In genomic region chr6:16681260-16681873, GRCh38 we compare ENCODE assay signal across 11 cellular contexts.
DNase-seq lines count a peak whose midpoint lies in the region; ATAC-seq and TF ChIP-seq lines count a peak whose summit lies in the region.
"Had no signal": no experiment of that assay in that cellular context is flagged by ENCODE, and none has a peak within 500 bp of the region (broad histone marks: within the 10 kb centered on the region; RNA-seq: fewer than 3 reads in every experiment).

No MANE protein-coding gene starts in this region.

- H3K27ac ChIP-seq in spleen (peak overlapping the region in 7 of 8 donors; percentile 64 to 82 (median 77)), transverse colon (no peak overlapping the region)

- no peak for DNase-seq in activated CD4-positive, CD25-positive, alpha-beta regulatory T cell (lab: John Stamatoyannopoulos, UW)
- DNase-seq in RPMI7951 (ENCODE audit: low read depth) (peak; percentile 88), fibroblast of peridontal ligament (ENCODE audit: extremely low read depth) (peak; percentile 94), spleen (no peak), transverse colon (no peak)
- DNase-seq: 8988T; effector CD8-positive, alpha-beta T cell; T-helper 9 cell had no signal

- H3K4me1 ChIP-seq in spleen = peaks cover 8 to 74% (median 38%) of the 10 kb centered on the region in 6 donors
- peaks cover 0 to 33% (median 19%) of the 10 kb centered on the region in 4 donors for H3K4me1 ChIP-seq in transverse colon

- H3K36me3 ChIP-seq in spleen = peaks cover 0 to 4% (median 0%) of the 10 kb centered on the region in 6 donors
- no peaks in the 10 kb centered on the region for H3K36me3 ChIP-seq in transverse colon

- in situ Hi-C loops in transverse colon (cut with MboI; ENCODE audit: low pct_ligation_motif_present in 1 of 4, low pct_unique_long_range_greater_than_20kb in 1 of 4, low sequenced_read_pairs in 3 of 4) = no loop called here

- intact Hi-C loops in spleen (cut with DNase I; ENCODE audit: low total_unique reads) (no loop called here), transverse colon (cut with DNase I; ENCODE audit: low total_unique reads) (no loop called here)

- peak; percentile 64 to 65 for ATAC-seq in activated CD4-positive, CD25-positive, alpha-beta regulatory T cell treated with anti-CD3 and anti-CD28 coated beads, Interleukin-2, amount 50 U/mL, for 24 hours
- ATAC-seq in HG02852 (IDR thresholded peaks at IDR 0.05; ENCODE audit: unreplicated experiment) = no peak
- no peak for ATAC-seq in GM21619 (IDR thresholded peaks at IDR 0.05; ENCODE audit: unreplicated experiment)

- H3K4me3 ChIP-seq in spleen = no peak overlapping the region
- no peak overlapping the region for H3K4me3 ChIP-seq in transverse colon

- 68 to 92% (median 81%) methylated on average over 8 of the region's 8 CpGs for WGBS in spleen, 5 donors
- 74 to 90% methylated on average over 5 to 8 of the region's 8 CpGs for WGBS in transverse colon (ENCODE audit: low coverage in 1 of 2), 2 donors

- TF ChIP-seq EP300 in transverse colon (IDR thresholded peaks at IDR 0.05; ENCODE audit: low read depth) = no peak

- H3K9me3 ChIP-seq in spleen (no peaks in the 10 kb centered on the region), transverse colon (no peaks in the 10 kb centered on the region)

- TF ChIP-seq CTCF in spleen (IDR thresholded peaks at IDR 0.05 in 8 of 11, conservative IDR thresholded peaks at IDR 0.05 in 3 of 11) (no peak), transverse colon (IDR thresholded peaks at IDR 0.05) (no peak)

- H3K27me3 ChIP-seq in spleen (replicated peaks in 1 of 7) = no peaks in the 10 kb centered on the region
- H3K27me3 ChIP-seq in transverse colon = no peaks in the 10 kb centered on the region

- TF ChIP-seq POLR2A in spleen (IDR thresholded peaks at IDR 0.05) = no peak
- no peak for TF ChIP-seq POLR2A in transverse colon (IDR thresholded peaks at IDR 0.05)

Comparison
In these comparisons a context has a peak if more than half of its experiments do, and no peak if none do; other contexts are left out.
1. ATAC-seq: peak in activated CD4-positive, CD25-positive, alpha-beta regulatory T cell treated with anti-CD3 and anti-CD28 coated beads, Interleukin-2, amount 50 U/mL, for 24 hours (2 of 2); none in HG02852 (single experiment) and GM21619 (single experiment).
2. DNase-seq: peak in RPMI7951 (single experiment) and fibroblast of peridontal ligament (single experiment); none in activated CD4-positive, CD25-positive, alpha-beta regulatory T cell (0 of 4), spleen (single experiment) and transverse colon (single experiment).
3. H3K27ac ChIP-seq: peak in spleen (7 of 8); none in transverse colon (0 of 4).